Comparison of ENCODE assay signal across 8 cellular contexts in the genomic region with DNA sequence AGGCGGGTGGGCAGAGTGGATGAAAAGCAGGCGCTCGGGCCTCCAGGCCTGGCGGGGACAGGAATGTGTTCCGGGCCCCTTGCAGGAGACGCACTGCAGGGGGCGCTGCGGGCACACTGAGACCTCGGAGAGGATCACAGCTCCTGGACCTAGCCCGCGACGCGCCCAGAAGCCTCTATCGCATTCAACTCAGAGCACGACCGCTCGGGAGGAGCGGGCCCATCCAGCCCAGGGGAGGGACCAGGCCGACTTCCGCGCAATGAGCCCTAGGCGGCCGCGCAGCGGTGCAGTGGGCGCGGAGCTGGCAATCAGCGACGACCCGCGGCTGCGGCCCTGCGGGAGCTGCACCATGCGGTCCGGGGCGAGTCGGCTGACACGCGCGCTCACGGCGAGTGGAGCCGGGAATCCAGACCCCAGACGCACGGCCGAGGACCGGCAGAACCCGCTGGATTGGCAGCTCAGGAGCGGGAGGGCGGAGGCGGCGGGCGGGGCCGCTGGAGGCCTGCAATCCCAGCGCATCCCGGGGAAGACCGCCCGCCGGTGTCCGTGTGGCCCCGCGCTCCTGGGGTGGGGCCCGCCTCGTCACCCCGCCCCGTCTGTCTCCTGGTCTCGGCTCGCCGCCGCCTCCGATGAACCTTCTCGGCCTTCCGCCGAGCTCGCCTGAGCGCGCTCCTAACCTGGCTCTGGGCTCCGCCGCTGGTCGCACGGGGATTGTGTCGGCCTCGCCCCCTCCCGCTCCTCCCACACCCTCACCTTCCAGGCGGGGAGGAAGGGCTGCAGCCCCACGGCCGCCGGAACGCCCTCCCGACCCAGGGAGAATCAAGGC. TPM values are rescaled to one million over a fixed set of nuclear protein-coding genes. Genes with fewer than 3 reads are reported as not detected.
DNase-seq lines count a peak whose midpoint lies in the region; ATAC-seq and TF ChIP-seq lines count a peak whose summit lies in the region.

No MANE protein-coding gene starts in this region.

- H3K27ac ChIP-seq in coronary artery = peak overlapping the region; percentile 79 to 94

- DNase-seq in CD14-positive monocyte (ENCODE audit: low spot score) (peak; percentile 88), NCI-H524 treated with DMSO at 0.1 percent for 48 hours (lab: John Stamatoyannopoulos, UW) (peak; percentile 8), coronary artery (ENCODE audit: low spot score) (peak; percentile 94), left lobe of liver (ENCODE audit: low spot score) (peak; percentile 97)
- DNase-seq in activated CD4-positive, alpha-beta T cell treated with anti-CD3 and anti-CD28 coated beads for 48 hours = peak; percentile 98
- peak; percentile 97 to 98 for DNase-seq in stimulated activated CD4-positive, alpha-beta T cell treated with anti-CD3 and anti-CD28 coated beads, Interleukin-2, amount 100 ng/mL, for 24 hours

- intact Hi-C loops in CD14-positive monocyte (cut with micrococcal nuclease) = loop anchor here (1.0 to 2.0 kb wide), 2 partner anchors 185 kb away; no protein-coding TSS in a partner anchor

- ATAC-seq in GM19328 (IDR thresholded peaks at IDR 0.05; ENCODE audit: unreplicated experiment) (peak; percentile 77), HG03469 (IDR thresholded peaks at IDR 0.05; ENCODE audit: unreplicated experiment) (peak; percentile 78), left lobe of liver (peak; percentile 86)

- H3K9me3 Mint-ChIP-seq in CD14-positive monocyte = peaks cover 0 to 16% (median 4%) of the 10 kb centered on the region in 7 donors

- TF ChIP-seq CTCF in CD14-positive monocyte (IDR thresholded peaks at IDR 0.05) (peak; percentile 90), coronary artery (IDR thresholded peaks at IDR 0.05) (peak; percentile 96)

- H3K36me3 Mint-ChIP-seq in CD14-positive monocyte = peaks cover 0 to 6% of the 10 kb centered on the region in 2 donors

- H3K27ac Mint-ChIP-seq in CD14-positive monocyte = no peak overlapping the region

- H3K4me3 ChIP-seq in coronary artery = peak overlapping the region; percentile 87

- H3K4me3 Mint-ChIP-seq in CD14-positive monocyte = peak overlapping the region; percentile 81 to 89

- H3K27me3 Mint-ChIP-seq in CD14-positive monocyte (ENCODE audit: low read depth in 3 of 3) = peaks cover 40 to 65% (median 52%) of the 10 kb centered on the region in 3 donors

- H3K4me1 Mint-ChIP-seq in CD14-positive monocyte = peaks cover 23% of the 10 kb centered on the region

RNA-seq across cellular contexts. Expression of a gene that starts 33.5 kb away (rescaled TPM):
- polyA plus RNA-seq in CD14-positive monocyte = not detected
- total RNA-seq in left lobe of liver = 0.58 TPM

Comparison
In these comparisons a context has a peak if more than half of its experiments do, and no peak if none do; other contexts are left out.
1. Peak in every context shown above with its lines: DNase-seq, ATAC-seq, H3K4me3 ChIP-seq and H3K27ac ChIP-seq.
2. DNase-seq: peak in every context shown above with its lines; median percentile 98 in activated CD4-positive, alpha-beta T cell treated with anti-CD3 and anti-CD28 coated beads for 48 hours; 98 in stimulated activated CD4-positive, alpha-beta T cell treated with anti-CD3 and anti-CD28 coated beads, Interleukin-2, amount 100 ng/mL, for 24 hours; 97 in left lobe of liver; 94 in coronary artery; 88 in CD14-positive monocyte; 8 in NCI-H524 treated with DMSO at 0.1 percent for 48 hours.